Comparison of ENCODE assay signal across 1 cellular context in the genomic region with DNA sequence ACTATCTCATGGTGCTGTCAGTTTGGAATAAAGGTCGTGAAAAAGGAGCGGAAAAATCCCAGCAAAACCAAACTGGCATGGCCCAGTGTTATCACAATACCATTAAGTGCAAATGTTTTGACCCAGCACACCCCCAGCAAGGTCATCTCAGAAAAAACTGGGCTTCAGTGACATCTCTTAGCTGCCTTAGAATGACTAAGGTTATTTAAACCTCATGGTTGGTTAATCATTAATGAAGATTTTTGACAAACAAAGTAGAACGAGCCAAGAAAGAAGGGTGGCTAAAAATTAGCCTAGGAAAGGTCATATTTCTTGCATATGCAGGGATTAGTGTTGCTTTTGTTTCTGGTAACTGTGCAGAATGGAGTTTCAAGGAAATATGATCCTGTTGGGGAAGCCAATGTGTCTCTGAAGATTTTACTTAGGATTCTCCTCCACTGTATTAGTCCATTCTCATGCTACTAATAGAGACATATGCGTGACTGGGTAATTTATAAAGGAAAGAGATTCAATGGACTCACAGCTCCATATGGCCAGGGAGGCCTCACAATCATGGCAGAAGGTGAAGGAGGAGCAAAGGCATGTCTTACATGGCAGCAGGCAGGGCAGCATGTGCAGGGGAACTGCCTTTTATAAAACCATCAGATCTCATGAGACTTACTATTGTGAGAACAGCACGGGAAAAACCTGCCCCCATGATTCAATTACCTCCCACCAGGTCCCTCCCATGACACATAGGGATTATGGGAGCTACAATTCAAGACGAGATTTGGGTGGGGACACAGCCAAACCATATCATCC.
TF ChIP-seq lines count a peak whose summit lies in the region.

No MANE protein-coding gene starts in this region.

TF ChIP-seq in HepG2, 621 proteins besides CTCF, POLR2A, EP300 and RAD21 (continued from another document and continues in another):
- TF ChIP-seq, protein P1, sequence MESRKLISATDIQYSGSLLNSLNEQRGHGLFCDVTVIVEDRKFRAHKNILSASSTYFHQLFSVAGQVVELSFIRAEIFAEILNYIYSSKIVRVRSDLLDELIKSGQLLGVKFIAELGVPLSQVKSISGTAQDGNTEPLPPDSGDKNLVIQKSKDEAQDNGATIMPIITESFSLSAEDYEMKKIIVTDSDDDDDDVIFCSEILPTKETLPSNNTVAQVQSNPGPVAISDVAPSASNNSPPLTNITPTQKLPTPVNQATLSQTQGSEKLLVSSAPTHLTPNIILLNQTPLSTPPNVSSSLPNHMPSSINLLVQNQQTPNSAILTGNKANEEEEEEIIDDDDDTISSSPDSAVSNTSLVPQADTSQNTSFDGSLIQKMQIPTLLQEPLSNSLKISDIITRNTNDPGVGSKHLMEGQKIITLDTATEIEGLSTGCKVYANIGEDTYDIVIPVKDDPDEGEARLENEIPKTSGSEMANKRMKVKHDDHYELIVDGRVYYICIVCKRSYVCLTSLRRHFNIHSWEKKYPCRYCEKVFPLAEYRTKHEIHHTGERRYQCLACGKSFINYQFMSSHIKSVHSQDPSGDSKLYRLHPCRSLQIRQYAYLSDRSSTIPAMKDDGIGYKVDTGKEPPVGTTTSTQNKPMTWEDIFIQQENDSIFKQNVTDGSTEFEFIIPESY (CRISPR knock-in tag; IDR thresholded peaks at IDR 0.05), result no peak
- TF ChIP-seq ZNF883 (CRISPR knock-in tag; IDR thresholded peaks at IDR 0.05; ENCODE audit: not compliant biosample characterization) (no peak), MAFK (conservative IDR thresholded peaks at IDR 0.05 in 1 of 2, IDR thresholded peaks at IDR 0.05 in 1 of 2; ENCODE audit: low read length in 2 of 2) (peak; percentile 37 to 66), BCL6 (CRISPR knock-in tag; IDR thresholded peaks at IDR 0.05) (peak; percentile 29; the same call in 1 of the 2 replicates), ZNF207 (IDR thresholded peaks at IDR 0.05; ENCODE audit: borderline replicate concordance) (no peak), NFATC3 (CRISPR knock-in tag; IDR thresholded peaks at IDR 0.05) (no peak), PAX8 (CRISPR knock-in tag; IDR thresholded peaks at IDR 0.05; ENCODE audit: borderline replicate concordance) (no peak), ZNF343 (CRISPR knock-in tag; IDR thresholded peaks at IDR 0.05) (no peak), PRPF4 (IDR thresholded peaks at IDR 0.05; ENCODE audit: low read depth, low read length, poor library complexity, severe bottlenecking) (no peak), CENPT (CRISPR knock-in tag; IDR thresholded peaks at IDR 0.05; ENCODE audit: low read depth) (no peak), MAFF (IDR thresholded peaks at IDR 0.05; ENCODE audit: low read depth, low read length) (peak; percentile 41), ZNF703 (CRISPR knock-in tag; IDR thresholded peaks at IDR 0.05; ENCODE audit: borderline replicate concordance) (no peak), LCORL (IDR thresholded peaks at IDR 0.05) (no peak), LCORL (CRISPR knock-in tag; IDR thresholded peaks at IDR 0.05) (peak; percentile 80), ZNF441 (CRISPR knock-in tag; IDR thresholded peaks at IDR 0.05; ENCODE audit: borderline replicate concordance) (no peak), GZF1 (CRISPR knock-in tag; IDR thresholded peaks at IDR 0.05) (peak; percentile 73; the same call in 1 of the 2 replicates), NFE2L2 (IDR thresholded peaks at IDR 0.05; ENCODE audit: low read length) (peak; percentile 88; the same call in 1 of the 2 replicates), PHF21A (CRISPR knock-in tag; IDR thresholded peaks at IDR 0.05) (peak; percentile 86), CEBPB (IDR thresholded peaks at IDR 0.05; ENCODE audit: borderline replicate concordance, low read depth, low read length) (no peak), GLI4 (CRISPR knock-in tag; IDR thresholded peaks at IDR 0.05; ENCODE audit: borderline replicate concordance) (no peak), ZNF230 (CRISPR knock-in tag; IDR thresholded peaks at IDR 0.05) (no peak), KDM4B (CRISPR knock-in tag; IDR thresholded peaks at IDR 0.05) (no peak), GTF3A (CRISPR knock-in tag; conservative IDR thresholded peaks at IDR 0.05) (no peak), ZFP36 (IDR thresholded peaks at IDR 0.05; ENCODE audit: borderline replicate concordance, low read depth, low read length, partially characterized antibody) (no peak), ZNF616 (CRISPR knock-in tag; IDR thresholded peaks at IDR 0.05; ENCODE audit: low read depth) (no peak), HMGA1 (CRISPR knock-in tag; conservative IDR thresholded peaks at IDR 0.05) (no peak), ZMYM2 (CRISPR knock-in tag; IDR thresholded peaks at IDR 0.05) (no peak), GFI1 (CRISPR knock-in tag; IDR thresholded peaks at IDR 0.05; ENCODE audit: borderline replicate concordance) (peak; percentile 89)
- TF ChIP-seq, protein P2, sequence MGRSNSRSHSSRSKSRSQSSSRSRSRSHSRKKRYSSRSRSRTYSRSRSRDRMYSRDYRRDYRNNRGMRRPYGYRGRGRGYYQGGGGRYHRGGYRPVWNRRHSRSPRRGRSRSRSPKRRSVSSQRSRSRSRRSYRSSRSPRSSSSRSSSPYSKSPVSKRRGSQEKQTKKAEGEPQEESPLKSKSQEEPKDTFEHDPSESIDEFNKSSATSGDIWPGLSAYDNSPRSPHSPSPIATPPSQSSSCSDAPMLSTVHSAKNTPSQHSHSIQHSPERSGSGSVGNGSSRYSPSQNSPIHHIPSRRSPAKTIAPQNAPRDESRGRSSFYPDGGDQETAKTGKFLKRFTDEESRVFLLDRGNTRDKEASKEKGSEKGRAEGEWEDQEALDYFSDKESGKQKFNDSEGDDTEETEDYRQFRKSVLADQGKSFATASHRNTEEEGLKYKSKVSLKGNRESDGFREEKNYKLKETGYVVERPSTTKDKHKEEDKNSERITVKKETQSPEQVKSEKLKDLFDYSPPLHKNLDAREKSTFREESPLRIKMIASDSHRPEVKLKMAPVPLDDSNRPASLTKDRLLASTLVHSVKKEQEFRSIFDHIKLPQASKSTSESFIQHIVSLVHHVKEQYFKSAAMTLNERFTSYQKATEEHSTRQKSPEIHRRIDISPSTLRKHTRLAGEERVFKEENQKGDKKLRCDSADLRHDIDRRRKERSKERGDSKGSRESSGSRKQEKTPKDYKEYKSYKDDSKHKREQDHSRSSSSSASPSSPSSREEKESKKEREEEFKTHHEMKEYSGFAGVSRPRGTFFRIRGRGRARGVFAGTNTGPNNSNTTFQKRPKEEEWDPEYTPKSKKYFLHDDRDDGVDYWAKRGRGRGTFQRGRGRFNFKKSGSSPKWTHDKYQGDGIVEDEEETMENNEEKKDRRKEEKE (IDR thresholded peaks at IDR 0.05), result no peak
- TF ChIP-seq, protein P3, sequence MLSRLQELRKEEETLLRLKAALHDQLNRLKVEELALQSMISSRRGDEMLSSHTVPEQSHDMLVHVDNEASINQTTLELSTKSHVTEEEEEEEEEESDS (CRISPR knock-in tag; IDR thresholded peaks at IDR 0.05; ENCODE audit: borderline replicate concordance), result no peak
- TF ChIP-seq, protein P4, sequence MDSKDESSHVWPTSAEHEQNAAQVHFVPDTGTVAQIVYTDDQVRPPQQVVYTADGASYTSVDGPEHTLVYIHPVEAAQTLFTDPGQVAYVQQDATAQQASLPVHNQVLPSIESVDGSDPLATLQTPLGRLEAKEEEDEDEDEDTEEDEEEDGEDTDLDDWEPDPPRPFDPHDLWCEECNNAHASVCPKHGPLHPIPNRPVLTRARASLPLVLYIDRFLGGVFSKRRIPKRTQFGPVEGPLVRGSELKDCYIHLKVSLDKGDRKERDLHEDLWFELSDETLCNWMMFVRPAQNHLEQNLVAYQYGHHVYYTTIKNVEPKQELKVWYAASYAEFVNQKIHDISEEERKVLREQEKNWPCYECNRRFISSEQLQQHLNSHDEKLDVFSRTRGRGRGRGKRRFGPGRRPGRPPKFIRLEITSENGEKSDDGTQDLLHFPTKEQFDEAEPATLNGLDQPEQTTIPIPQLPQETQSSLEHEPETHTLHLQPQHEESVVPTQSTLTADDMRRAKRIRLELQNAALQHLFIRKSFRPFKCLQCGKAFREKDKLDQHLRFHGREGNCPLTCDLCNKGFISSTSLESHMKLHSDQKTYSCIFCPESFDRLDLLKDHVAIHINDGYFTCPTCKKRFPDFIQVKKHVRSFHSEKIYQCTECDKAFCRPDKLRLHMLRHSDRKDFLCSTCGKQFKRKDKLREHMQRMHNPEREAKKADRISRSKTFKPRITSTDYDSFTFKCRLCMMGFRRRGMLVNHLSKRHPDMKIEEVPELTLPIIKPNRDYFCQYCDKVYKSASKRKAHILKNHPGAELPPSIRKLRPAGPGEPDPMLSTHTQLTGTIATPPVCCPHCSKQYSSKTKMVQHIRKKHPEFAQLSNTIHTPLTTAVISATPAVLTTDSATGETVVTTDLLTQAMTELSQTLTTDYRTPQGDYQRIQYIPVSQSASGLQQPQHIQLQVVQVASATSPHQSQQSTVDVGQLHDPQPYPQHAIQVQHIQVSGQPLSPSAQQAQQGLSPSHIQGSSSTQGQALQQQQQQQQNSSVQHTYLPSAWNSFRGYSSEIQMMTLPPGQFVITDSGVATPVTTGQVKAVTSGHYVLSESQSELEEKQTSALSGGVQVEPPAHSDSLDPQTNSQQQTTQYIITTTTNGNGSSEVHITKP (CRISPR knock-in tag; IDR thresholded peaks at IDR 0.05; ENCODE audit: low read depth), result peak; percentile 62; the same call in 1 of the 2 replicates
- TF ChIP-seq, protein P5, sequence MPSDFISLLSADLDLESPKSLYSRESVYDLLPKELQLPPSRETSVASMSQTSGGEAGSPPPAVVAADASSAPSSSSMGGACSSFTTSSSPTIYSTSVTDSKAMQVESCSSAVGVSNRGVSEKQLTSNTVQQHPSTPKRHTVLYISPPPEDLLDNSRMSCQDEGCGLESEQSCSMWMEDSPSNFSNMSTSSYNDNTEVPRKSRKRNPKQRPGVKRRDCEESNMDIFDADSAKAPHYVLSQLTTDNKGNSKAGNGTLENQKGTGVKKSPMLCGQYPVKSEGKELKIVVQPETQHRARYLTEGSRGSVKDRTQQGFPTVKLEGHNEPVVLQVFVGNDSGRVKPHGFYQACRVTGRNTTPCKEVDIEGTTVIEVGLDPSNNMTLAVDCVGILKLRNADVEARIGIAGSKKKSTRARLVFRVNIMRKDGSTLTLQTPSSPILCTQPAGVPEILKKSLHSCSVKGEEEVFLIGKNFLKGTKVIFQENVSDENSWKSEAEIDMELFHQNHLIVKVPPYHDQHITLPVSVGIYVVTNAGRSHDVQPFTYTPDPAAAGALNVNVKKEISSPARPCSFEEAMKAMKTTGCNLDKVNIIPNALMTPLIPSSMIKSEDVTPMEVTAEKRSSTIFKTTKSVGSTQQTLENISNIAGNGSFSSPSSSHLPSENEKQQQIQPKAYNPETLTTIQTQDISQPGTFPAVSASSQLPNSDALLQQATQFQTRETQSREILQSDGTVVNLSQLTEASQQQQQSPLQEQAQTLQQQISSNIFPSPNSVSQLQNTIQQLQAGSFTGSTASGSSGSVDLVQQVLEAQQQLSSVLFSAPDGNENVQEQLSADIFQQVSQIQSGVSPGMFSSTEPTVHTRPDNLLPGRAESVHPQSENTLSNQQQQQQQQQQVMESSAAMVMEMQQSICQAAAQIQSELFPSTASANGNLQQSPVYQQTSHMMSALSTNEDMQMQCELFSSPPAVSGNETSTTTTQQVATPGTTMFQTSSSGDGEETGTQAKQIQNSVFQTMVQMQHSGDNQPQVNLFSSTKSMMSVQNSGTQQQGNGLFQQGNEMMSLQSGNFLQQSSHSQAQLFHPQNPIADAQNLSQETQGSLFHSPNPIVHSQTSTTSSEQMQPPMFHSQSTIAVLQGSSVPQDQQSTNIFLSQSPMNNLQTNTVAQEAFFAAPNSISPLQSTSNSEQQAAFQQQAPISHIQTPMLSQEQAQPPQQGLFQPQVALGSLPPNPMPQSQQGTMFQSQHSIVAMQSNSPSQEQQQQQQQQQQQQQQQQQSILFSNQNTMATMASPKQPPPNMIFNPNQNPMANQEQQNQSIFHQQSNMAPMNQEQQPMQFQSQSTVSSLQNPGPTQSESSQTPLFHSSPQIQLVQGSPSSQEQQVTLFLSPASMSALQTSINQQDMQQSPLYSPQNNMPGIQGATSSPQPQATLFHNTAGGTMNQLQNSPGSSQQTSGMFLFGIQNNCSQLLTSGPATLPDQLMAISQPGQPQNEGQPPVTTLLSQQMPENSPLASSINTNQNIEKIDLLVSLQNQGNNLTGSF (CRISPR knock-in tag; IDR thresholded peaks at IDR 0.05), result no peak
- TF ChIP-seq, protein P6, sequence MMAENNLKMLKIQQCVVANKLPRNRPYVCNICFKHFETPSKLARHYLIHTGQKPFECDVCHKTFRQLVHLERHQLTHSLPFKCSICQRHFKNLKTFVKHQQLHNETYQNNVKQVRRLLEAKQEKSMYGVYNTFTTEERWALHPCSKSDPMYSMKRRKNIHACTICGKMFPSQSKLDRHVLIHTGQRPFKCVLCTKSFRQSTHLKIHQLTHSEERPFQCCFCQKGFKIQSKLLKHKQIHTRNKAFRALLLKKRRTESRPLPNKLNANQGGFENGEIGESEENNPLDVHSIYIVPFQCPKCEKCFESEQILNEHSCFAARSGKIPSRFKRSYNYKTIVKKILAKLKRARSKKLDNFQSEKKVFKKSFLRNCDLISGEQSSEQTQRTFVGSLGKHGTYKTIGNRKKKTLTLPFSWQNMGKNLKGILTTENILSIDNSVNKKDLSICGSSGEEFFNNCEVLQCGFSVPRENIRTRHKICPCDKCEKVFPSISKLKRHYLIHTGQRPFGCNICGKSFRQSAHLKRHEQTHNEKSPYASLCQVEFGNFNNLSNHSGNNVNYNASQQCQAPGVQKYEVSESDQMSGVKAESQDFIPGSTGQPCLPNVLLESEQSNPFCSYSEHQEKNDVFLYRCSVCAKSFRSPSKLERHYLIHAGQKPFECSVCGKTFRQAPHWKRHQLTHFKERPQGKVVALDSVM (CRISPR knock-in tag; IDR thresholded peaks at IDR 0.05), result no peak
- TF ChIP-seq, protein P7, sequence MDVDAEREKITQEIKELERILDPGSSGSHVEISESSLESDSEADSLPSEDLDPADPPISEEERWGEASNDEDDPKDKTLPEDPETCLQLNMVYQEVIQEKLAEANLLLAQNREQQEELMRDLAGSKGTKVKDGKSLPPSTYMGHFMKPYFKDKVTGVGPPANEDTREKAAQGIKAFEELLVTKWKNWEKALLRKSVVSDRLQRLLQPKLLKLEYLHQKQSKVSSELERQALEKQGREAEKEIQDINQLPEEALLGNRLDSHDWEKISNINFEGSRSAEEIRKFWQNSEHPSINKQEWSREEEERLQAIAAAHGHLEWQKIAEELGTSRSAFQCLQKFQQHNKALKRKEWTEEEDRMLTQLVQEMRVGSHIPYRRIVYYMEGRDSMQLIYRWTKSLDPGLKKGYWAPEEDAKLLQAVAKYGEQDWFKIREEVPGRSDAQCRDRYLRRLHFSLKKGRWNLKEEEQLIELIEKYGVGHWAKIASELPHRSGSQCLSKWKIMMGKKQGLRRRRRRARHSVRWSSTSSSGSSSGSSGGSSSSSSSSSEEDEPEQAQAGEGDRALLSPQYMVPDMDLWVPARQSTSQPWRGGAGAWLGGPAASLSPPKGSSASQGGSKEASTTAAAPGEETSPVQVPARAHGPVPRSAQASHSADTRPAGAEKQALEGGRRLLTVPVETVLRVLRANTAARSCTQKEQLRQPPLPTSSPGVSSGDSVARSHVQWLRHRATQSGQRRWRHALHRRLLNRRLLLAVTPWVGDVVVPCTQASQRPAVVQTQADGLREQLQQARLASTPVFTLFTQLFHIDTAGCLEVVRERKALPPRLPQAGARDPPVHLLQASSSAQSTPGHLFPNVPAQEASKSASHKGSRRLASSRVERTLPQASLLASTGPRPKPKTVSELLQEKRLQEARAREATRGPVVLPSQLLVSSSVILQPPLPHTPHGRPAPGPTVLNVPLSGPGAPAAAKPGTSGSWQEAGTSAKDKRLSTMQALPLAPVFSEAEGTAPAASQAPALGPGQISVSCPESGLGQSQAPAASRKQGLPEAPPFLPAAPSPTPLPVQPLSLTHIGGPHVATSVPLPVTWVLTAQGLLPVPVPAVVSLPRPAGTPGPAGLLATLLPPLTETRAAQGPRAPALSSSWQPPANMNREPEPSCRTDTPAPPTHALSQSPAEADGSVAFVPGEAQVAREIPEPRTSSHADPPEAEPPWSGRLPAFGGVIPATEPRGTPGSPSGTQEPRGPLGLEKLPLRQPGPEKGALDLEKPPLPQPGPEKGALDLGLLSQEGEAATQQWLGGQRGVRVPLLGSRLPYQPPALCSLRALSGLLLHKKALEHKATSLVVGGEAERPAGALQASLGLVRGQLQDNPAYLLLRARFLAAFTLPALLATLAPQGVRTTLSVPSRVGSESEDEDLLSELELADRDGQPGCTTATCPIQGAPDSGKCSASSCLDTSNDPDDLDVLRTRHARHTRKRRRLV (CRISPR knock-in tag; IDR thresholded peaks at IDR 0.05), result no peak
